ENCODE assay signal across 15 cellular contexts in genomic region chr3:125395091-125395490, GRCh38.
"Had no signal": no experiment of that assay in that cellular context is flagged by ENCODE, and none has a peak within 500 bp of the region (broad histone marks: within the 10 kb centered on the region; RNA-seq: fewer than 3 reads in every experiment).

No MANE protein-coding gene starts in this region.

- H3K27me3 ChIP-seq: sigmoid colon had no signal

- DNase-seq: activated T-cell treated with anti-CD3 and anti-CD28 coated beads, Interleukin-2, amount 50 U/mL, for 24 hours; aorta; central memory CD4-positive, alpha-beta T cell; heart right ventricle; islet precursor cell; left cardiac atrium; sigmoid colon; stimulated activated CD4-positive, alpha-beta T cell treated with anti-CD3 and anti-CD28 coated beads, Interleukin-2, amount 100 ng/mL, for 48 hours; stimulated activated naive CD4-positive, alpha-beta T cell; T-helper 1 cell had no signal

- H3K4me3 ChIP-seq: heart right ventricle, sigmoid colon, thoracic aorta had no signal

- H3K4me1 ChIP-seq: heart right ventricle, sigmoid colon had no signal

- H3K9me3 ChIP-seq: heart right ventricle, neutrophil, sigmoid colon, thoracic aorta had no signal

- ATAC-seq: activated naive CD4-positive, alpha-beta T cell treated with anti-CD3 and anti-CD28 coated beads, Interleukin-2, amount 50 U/mL, for 72 hours; activated T-helper 17 cell treated with anti-CD3 and anti-CD28 coated beads, Interleukin-2, amount 50 U/mL, for 72 hours; heart right ventricle; left cardiac atrium; WTC11 had no signal

- H3K36me3 ChIP-seq: heart right ventricle, neutrophil, sigmoid colon, thoracic aorta had no signal

- H3K27ac ChIP-seq: heart right ventricle, neutrophil, sigmoid colon, thoracic aorta had no signal
